ENCODE assay signal across 1 cellular context in genomic region chr20:24953621-24954133, GRCh38.
TF ChIP-seq lines count a peak whose summit lies in the region.

No MANE protein-coding gene starts in this region.

TF ChIP-seq in HepG2, 621 proteins besides CTCF, POLR2A, EP300 and RAD21:
- no peak for TF ChIP-seq FUBP1 (CRISPR knock-in tag; IDR thresholded peaks at IDR 0.05; ENCODE audit: borderline replicate concordance)
- TF ChIP-seq RCOR2 (CRISPR knock-in tag; IDR thresholded peaks at IDR 0.05) = no peak
- TF ChIP-seq DPF2 (CRISPR knock-in tag; IDR thresholded peaks at IDR 0.05; ENCODE audit: borderline replicate concordance, low read depth) = no peak
- TF ChIP-seq ZNF10 (CRISPR knock-in tag; IDR thresholded peaks at IDR 0.05; ENCODE audit: borderline replicate concordance, low read depth) = no peak
- no peak for TF ChIP-seq SNAPC2 (CRISPR knock-in tag; IDR thresholded peaks at IDR 0.05)
- peak; percentile 25 for TF ChIP-seq AGO1 (IDR thresholded peaks at IDR 0.05; ENCODE audit: low read depth, low read length, poor library complexity, severe bottlenecking)
- TF ChIP-seq FOXO4 (CRISPR knock-in tag; conservative IDR thresholded peaks at IDR 0.05) = 0 out of 2 replicates have a peak, but pooled peaks have one; percentile 59
- TF ChIP-seq KDM2A (CRISPR knock-in tag; IDR thresholded peaks at IDR 0.05; ENCODE audit: borderline replicate concordance, low read depth) = 0 out of 2 replicates have a peak, but pooled peaks have one; percentile 33
- no peak for TF ChIP-seq WIZ (CRISPR knock-in tag; IDR thresholded peaks at IDR 0.05)
- peak; percentile 70 for TF ChIP-seq AGO2 (optimal IDR thresholded peaks at IDR 0.05; ENCODE audit: low read depth, low read length)
- TF ChIP-seq ZFX (CRISPR knock-in tag; IDR thresholded peaks at IDR 0.05; ENCODE audit: low read depth) = no peak
- no peak for TF ChIP-seq REL (CRISPR knock-in tag; conservative IDR thresholded peaks at IDR 0.05)
- TF ChIP-seq ZNF589 (CRISPR knock-in tag; conservative IDR thresholded peaks at IDR 0.05) = no peak
